ENCODE assay signal across 15 cellular contexts in the genomic region with DNA sequence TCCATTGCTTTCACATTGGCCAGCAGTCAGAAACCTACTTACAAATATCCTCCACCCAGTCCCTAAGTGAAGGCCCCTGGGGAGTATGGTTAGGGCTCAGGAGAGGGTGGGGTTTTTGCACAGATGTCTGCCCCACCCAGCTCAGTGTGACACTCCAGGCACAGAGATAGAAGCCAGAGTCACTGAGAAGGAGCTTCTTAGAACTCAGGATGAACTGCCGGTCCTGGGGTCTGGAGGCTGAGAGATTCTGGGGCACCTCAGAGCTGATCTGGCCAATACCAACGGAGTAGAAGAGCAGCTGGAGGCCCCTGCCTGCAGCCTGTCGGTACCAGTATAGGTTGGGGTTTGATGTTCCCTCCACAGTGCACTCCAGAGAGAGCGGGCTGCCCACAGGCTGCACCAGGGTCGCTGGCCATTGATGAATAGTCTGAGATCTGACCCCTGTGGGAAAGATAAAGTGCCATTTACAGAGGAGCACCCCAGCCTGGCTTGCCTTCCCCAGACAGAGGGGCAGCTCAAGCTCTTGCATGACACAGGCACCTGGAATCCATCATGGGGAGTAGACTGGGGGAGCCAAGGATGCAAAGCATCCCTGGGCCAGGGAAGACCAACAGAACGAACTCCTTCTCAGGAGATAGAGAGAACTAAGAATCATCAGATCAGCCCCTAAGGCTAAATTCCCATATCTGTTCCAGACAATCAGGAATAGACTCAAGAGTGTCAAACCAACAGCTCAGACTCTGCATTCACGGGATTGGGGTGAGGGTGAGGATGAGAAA. TPM values are rescaled to one million over a fixed set of nuclear protein-coding genes. Genes with fewer than 3 reads are reported as not detected.
A peak's percentile ranks its signal among the peaks of the same experiment; 100 is the strongest.
DNase-seq lines count a peak whose midpoint lies in the region; ATAC-seq and TF ChIP-seq lines count a peak whose summit lies in the region.
"Had no signal": no experiment of that assay in that cellular context is flagged by ENCODE, and none has a peak within 500 bp of the region (broad histone marks: within the 10 kb centered on the region; RNA-seq: fewer than 3 reads in every experiment).

No MANE protein-coding gene starts in this region.

- H3K4me1 Mint-ChIP-seq in T-helper 2 cell treated with Interferon-gamma antibody and Interleukin-4, amounts not matched to agents 5 μg/mL and 100 μg/mL, for 36 hours (ENCODE audit: low read depth), result peaks cover 55% of the 10 kb centered on the region
- H3K4me1 Mint-ChIP-seq in activated T-helper 17 cell treated with anti-CD3 and anti-CD28 coated beads, Interleukin-2, amount 50 U/mL, for 72 hours, result peaks cover 50% of the 10 kb centered on the region
- peaks cover 22% of the 10 kb centered on the region for H3K4me1 Mint-ChIP-seq in progenitor cell of endocrine pancreas (ENCODE audit: low read depth)

- peak overlapping the region; percentile 64 for H3K27ac Mint-ChIP-seq in T-helper 2 cell treated with Interferon-gamma antibody and Interleukin-4, amounts not matched to agents 5 μg/mL and 100 μg/mL, for 36 hours
- peak overlapping the region; percentile 98 for H3K27ac Mint-ChIP-seq in activated T-helper 17 cell treated with anti-CD3 and anti-CD28 coated beads, Interleukin-2, amount 50 U/mL, for 72 hours
- H3K27ac Mint-ChIP-seq in progenitor cell of endocrine pancreas, result peak overlapping the region; percentile 58

- H3K27me3 Mint-ChIP-seq in T-helper 2 cell treated with Interferon-gamma antibody and Interleukin-4, amounts not matched to agents 5 μg/mL and 100 μg/mL, for 36 hours (ENCODE audit: low read depth), result peaks cover 15% of the 10 kb centered on the region
- H3K27me3 Mint-ChIP-seq in activated T-helper 17 cell treated with anti-CD3 and anti-CD28 coated beads, Interleukin-2, amount 50 U/mL, for 72 hours, result no peaks in the 10 kb centered on the region
- H3K27me3 Mint-ChIP-seq in progenitor cell of endocrine pancreas, result peaks cover 31% of the 10 kb centered on the region

- no peaks in the 10 kb centered on the region for H3K9me3 ChIP-seq in KOPT-K1 (ENCODE audit: insufficient read depth, low read length, poor library complexity, severe bottlenecking)
- H3K9me3 ChIP-seq: A549, colonic mucosa, transverse colon had no signal

- peak overlapping the region; percentile 100 for H3K27ac ChIP-seq in KOPT-K1 (ENCODE audit: low read depth, low read length, poor library complexity, severe bottlenecking)
- H3K27ac ChIP-seq: A549, colonic mucosa, transverse colon had no signal

- TF ChIP-seq CTCF in progenitor cell of endocrine pancreas (IDR thresholded peaks at IDR 0.05; ENCODE audit: unreplicated experiment), result no peak

- no peak for DNase-seq in T-helper 2 cell treated with Interferon-gamma antibody and Interleukin-4, amounts not matched to agents 5 μg/mL and 100 μg/mL, for 36 hours (ENCODE audit: low spot score)
- DNase-seq in T-helper 2 cell (no peak), progenitor cell of endocrine pancreas (ENCODE audit: low spot score, unreplicated experiment) (no peak), NCI-H526 treated with DMSO at 0.1 percent for 48 hours (lab: John Stamatoyannopoulos, UW) (no peak)
- DNase-seq: colonic mucosa; DMS79 treated with DMSO at 0.1 percent for 48 hours; MM.1S; stimulated activated CD4-positive, alpha-beta T cell treated with anti-CD3 and anti-CD28 coated beads, Interleukin-4, amount 100 ng/mL, for 4 hours; transverse colon had no signal

- no peaks in the 10 kb centered on the region for H3K9me3 Mint-ChIP-seq in T-helper 2 cell treated with Interferon-gamma antibody and Interleukin-4, amounts not matched to agents 5 μg/mL and 100 μg/mL, for 36 hours
- no peaks in the 10 kb centered on the region for H3K9me3 Mint-ChIP-seq in activated T-helper 17 cell treated with anti-CD3 and anti-CD28 coated beads, Interleukin-2, amount 50 U/mL, for 72 hours
- no peaks in the 10 kb centered on the region for H3K9me3 Mint-ChIP-seq in progenitor cell of endocrine pancreas (ENCODE audit: low read depth)

- peaks cover 11% of the 10 kb centered on the region; the same call in 1 of the 2 replicates for H3K36me3 ChIP-seq in KOPT-K1 (ENCODE audit: insufficient read depth, low read length)
- H3K36me3 ChIP-seq: colonic mucosa, transverse colon had no signal

- H3K4me3 Mint-ChIP-seq in T-helper 2 cell treated with Interferon-gamma antibody and Interleukin-4, amounts not matched to agents 5 μg/mL and 100 μg/mL, for 36 hours, result peak overlapping the region; percentile 40
- peak overlapping the region; percentile 92 for H3K4me3 Mint-ChIP-seq in activated T-helper 17 cell treated with anti-CD3 and anti-CD28 coated beads, Interleukin-2, amount 50 U/mL, for 72 hours
- H3K4me3 Mint-ChIP-seq in progenitor cell of endocrine pancreas (ENCODE audit: low read depth), result no peak overlapping the region

- no peaks in the 10 kb centered on the region for H3K36me3 Mint-ChIP-seq in T-helper 2 cell treated with Interferon-gamma antibody and Interleukin-4, amounts not matched to agents 5 μg/mL and 100 μg/mL, for 36 hours (ENCODE audit: low read depth)
- H3K36me3 Mint-ChIP-seq in activated T-helper 17 cell treated with anti-CD3 and anti-CD28 coated beads, Interleukin-2, amount 50 U/mL, for 72 hours (ENCODE audit: low read depth), result peaks cover 37% of the 10 kb centered on the region
- no peaks in the 10 kb centered on the region for H3K36me3 Mint-ChIP-seq in progenitor cell of endocrine pancreas (ENCODE audit: insufficient read depth)

- no peak for ATAC-seq in activated T-helper 17 cell treated with anti-CD3 and anti-CD28 coated beads, Interleukin-2, amount 50 U/mL, for 72 hours (replicated peaks)
- ATAC-seq in GM19455 (IDR thresholded peaks at IDR 0.05; ENCODE audit: unreplicated experiment) (no peak), HG03139 (IDR thresholded peaks at IDR 0.05; ENCODE audit: unreplicated experiment) (no peak)

RNA-seq across cellular contexts. Expression of a gene that starts 41.9 kb away (rescaled TPM):
- not detected for total RNA-seq in activated T-helper 17 cell treated with anti-CD3 and anti-CD28 coated beads, Interleukin-2, amount 50 U/mL, for 72 hours
- total RNA-seq in progenitor cell of endocrine pancreas, result 3.9 and 5.3 TPM in 2 replicates
- total RNA-seq: liver, transverse colon had no signal

RNA-seq across cellular contexts. Expression of a gene that starts 42.2 kb away (rescaled TPM):
- 10 to 100 TPM in 1 of 2 donors, 1 to 10 TPM in 1; 8.0 to 14.9 TPM for total RNA-seq in activated T-helper 17 cell treated with anti-CD3 and anti-CD28 coated beads, Interleukin-2, amount 50 U/mL, for 72 hours
- total RNA-seq in progenitor cell of endocrine pancreas, result 24.8 and 28.8 TPM in 2 replicates
